In the genomic region with DNA sequence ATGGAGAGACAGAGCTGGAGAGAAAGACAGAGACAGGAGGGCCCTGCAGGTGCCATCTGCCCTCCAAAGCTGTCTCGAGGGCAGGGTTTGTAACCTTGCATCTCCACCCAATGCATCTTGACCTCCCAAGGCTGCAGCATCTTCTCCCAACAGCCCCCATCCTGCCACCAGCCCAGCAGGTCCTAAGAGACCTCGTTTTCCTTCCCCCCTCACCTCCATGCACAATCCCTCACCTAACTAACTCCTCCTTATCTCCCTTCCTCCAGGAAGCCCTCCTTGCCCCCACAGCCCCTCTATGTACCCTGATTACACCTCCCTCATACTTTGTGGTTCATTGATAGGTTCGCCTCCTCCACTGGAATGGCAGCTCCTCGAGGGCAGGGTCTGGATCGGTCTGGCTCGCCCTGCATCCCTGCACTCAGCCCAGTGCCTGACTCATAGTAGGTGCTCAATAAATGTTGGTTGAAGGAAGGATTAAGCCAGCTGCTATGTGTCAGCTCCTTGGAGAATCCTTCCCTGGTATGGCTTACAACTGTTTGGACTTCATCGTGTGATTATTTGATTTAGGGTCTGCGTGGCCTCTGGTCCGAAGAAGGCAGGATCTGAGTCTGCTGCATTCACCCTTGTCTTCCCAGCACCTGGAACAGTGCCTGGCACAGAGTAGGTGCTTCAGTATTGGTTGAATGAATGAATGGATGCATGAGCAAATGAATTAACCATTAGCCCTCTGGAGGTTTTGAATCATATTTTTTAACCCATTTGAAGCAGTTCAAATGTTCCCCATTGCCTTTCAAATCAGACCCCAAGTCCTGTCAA, we compare ENCODE assay signal across 1 cellular context.
A peak's percentile ranks its signal among the peaks of the same experiment; 100 is the strongest.
TF ChIP-seq lines count a peak whose summit lies in the region.

No MANE protein-coding gene starts in this region.

TF ChIP-seq in HepG2, 621 proteins besides CTCF, POLR2A, EP300 and RAD21 (continued from another document):
- TF ChIP-seq, protein P1, sequence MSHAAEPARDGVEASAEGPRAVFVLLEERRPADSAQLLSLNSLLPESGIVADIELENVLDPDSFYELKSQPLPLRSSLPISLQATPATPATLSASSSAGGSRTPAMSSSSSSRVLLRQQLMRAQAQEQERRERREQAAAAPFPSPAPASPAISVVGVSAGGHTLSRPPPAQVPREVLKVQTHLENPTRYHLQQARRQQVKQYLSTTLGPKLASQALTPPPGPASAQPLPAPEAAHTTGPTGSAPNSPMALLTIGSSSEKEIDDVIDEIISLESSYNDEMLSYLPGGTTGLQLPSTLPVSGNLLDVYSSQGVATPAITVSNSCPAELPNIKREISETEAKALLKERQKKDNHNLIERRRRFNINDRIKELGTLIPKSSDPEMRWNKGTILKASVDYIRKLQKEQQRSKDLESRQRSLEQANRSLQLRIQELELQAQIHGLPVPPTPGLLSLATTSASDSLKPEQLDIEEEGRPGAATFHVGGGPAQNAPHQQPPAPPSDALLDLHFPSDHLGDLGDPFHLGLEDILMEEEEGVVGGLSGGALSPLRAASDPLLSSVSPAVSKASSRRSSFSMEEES (CRISPR knock-in tag; IDR thresholded peaks at IDR 0.05) = no peak
- TF ChIP-seq, protein P2, sequence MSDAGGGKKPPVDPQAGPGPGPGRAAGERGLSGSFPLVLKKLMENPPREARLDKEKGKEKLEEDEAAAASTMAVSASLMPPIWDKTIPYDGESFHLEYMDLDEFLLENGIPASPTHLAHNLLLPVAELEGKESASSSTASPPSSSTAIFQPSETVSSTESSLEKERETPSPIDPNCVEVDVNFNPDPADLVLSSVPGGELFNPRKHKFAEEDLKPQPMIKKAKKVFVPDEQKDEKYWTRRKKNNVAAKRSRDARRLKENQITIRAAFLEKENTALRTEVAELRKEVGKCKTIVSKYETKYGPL (CRISPR knock-in tag; IDR thresholded peaks at IDR 0.05) = no peak
- TF ChIP-seq, protein P3, sequence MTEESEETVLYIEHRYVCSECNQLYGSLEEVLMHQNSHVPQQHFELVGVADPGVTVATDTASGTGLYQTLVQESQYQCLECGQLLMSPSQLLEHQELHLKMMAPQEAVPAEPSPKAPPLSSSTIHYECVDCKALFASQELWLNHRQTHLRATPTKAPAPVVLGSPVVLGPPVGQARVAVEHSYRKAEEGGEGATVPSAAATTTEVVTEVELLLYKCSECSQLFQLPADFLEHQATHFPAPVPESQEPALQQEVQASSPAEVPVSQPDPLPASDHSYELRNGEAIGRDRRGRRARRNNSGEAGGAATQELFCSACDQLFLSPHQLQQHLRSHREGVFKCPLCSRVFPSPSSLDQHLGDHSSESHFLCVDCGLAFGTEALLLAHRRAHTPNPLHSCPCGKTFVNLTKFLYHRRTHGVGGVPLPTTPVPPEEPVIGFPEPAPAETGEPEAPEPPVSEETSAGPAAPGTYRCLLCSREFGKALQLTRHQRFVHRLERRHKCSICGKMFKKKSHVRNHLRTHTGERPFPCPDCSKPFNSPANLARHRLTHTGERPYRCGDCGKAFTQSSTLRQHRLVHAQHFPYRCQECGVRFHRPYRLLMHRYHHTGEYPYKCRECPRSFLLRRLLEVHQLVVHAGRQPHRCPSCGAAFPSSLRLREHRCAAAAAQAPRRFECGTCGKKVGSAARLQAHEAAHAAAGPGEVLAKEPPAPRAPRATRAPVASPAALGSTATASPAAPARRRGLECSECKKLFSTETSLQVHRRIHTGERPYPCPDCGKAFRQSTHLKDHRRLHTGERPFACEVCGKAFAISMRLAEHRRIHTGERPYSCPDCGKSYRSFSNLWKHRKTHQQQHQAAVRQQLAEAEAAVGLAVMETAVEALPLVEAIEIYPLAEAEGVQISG (CRISPR knock-in tag; IDR thresholded peaks at IDR 0.05) = 0 out of 2 replicates have a peak, but pooled peaks have one; percentile 0
- TF ChIP-seq ELF3 (CRISPR knock-in tag; IDR thresholded peaks at IDR 0.05) = no peak
- no peak for TF ChIP-seq RFX5 (IDR thresholded peaks at IDR 0.05; ENCODE audit: low read depth, low read length)
